16 cellular contexts compared by ENCODE assay signal in the genomic region with DNA sequence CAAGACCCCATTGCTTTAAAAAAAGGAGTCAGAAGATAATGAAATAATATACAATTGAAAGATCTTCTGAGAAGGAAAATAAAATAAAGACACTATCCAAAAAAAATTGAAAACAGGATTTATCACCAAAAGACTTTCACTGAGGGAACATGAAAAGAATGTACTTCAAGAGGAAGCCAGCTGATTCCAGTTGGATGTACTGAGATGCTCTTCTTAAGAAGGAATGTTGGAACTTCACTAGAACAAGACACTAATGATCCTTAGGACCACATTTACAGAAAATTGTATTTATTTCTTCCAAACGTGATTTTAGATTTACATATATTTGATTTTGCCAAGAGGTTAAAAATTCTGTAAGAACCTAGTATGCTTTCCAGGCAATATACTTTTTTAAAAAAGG.
DNase-seq lines count a peak whose midpoint lies in the region; ATAC-seq and TF ChIP-seq lines count a peak whose summit lies in the region.
"Had no signal": no experiment of that assay in that cellular context is flagged by ENCODE, and none has a peak within 500 bp of the region (broad histone marks: within the 10 kb centered on the region; RNA-seq: fewer than 3 reads in every experiment).

No MANE protein-coding gene starts in this region.

- intact Hi-C loops in PC-9 (cut with micrococcal nuclease; ENCODE audit: unreplicated experiment) = no loop called here
- intact Hi-C loops in CD14-positive monocyte (cut with micrococcal nuclease) = no loop called here
- intact Hi-C loops in naive thymus-derived CD4-positive, alpha-beta T cell (cut with micrococcal nuclease) = no loop called here

- H3K4me1 Mint-ChIP-seq in CD14-positive monocyte = no peaks in the 10 kb centered on the region
- no peaks in the 10 kb centered on the region for H3K4me1 Mint-ChIP-seq in naive thymus-derived CD4-positive, alpha-beta T cell

- H3K9me3 ChIP-seq in PC-9 (ENCODE audit: insufficient read depth, low read depth) = peaks cover 3% of the 10 kb centered on the region; the same call in 1 of the 2 replicates
- no peaks in the 10 kb centered on the region for H3K9me3 ChIP-seq in effector memory CD4-positive, alpha-beta T cell (ENCODE audit: control insufficient read depth, low read length)
- H3K9me3 ChIP-seq in naive thymus-derived CD4-positive, alpha-beta T cell (ENCODE audit: control insufficient read depth in 2 of 3, low read length in 3 of 3) = no peaks in the 10 kb centered on the region

- peak overlapping the region; percentile 52; the same call in 1 of the 2 replicates for H2AFZ ChIP-seq in PC-9

- H3K4me1 ChIP-seq in PC-9 (replicated peaks; ENCODE audit: insufficient read depth) = no peaks in the 10 kb centered on the region; the same call in 1 of the 2 replicates
- H3K4me1 ChIP-seq in effector memory CD4-positive, alpha-beta T cell (ENCODE audit: control insufficient read depth, insufficient read depth, low read length, poor library complexity, severe bottlenecking) = no peaks in the 10 kb centered on the region
- no peaks in the 10 kb centered on the region for H3K4me1 ChIP-seq in naive thymus-derived CD4-positive, alpha-beta T cell (ENCODE audit: control insufficient read depth in 2 of 2, insufficient read depth in 2 of 2, low read length in 2 of 2)

- POLR2A ChIA-PET in PC-9 (lab: Charles Lee; ENCODE audit: unreplicated experiment) = no interaction called here
- POLR2A ChIA-PET in naive thymus-derived CD4-positive, alpha-beta T cell (lab: Charles Lee) = no interaction called here

- H3K4me3 ChIP-seq in PC-9 = no peak overlapping the region
- H3K4me3 ChIP-seq in fibroblast of pulmonary artery (replicated peaks; ENCODE audit: low read depth, low read length) = no peak overlapping the region
- no peak overlapping the region for H3K4me3 ChIP-seq in effector memory CD4-positive, alpha-beta T cell (ENCODE audit: insufficient read depth, low read depth, low read length, poor library complexity, severe bottlenecking)
- no peak overlapping the region for H3K4me3 ChIP-seq in naive thymus-derived CD4-positive, alpha-beta T cell (ENCODE audit: low read length)

- TF ChIP-seq CTCF in PC-9 (conservative IDR thresholded peaks at IDR 0.05) = no peak
- no peak for TF ChIP-seq CTCF in fibroblast of pulmonary artery (IDR thresholded peaks at IDR 0.05; ENCODE audit: low read length, missing control alignments)
- no peak for TF ChIP-seq CTCF in CD14-positive monocyte (IDR thresholded peaks at IDR 0.05)

- no peaks in the 10 kb centered on the region for H3K79me2 ChIP-seq in PC-9 (ENCODE audit: low read depth)

- peaks cover 3% of the 10 kb centered on the region; the same call in 1 of the 2 replicates for H3K9me2 ChIP-seq in PC-9 (ENCODE audit: insufficient read depth)

- H4K20me1 ChIP-seq in PC-9 (ENCODE audit: insufficient read depth) = no peaks in the 10 kb centered on the region

- H3K36me3 ChIP-seq in PC-9 (ENCODE audit: low read depth) = no peaks in the 10 kb centered on the region
- H3K36me3 ChIP-seq in effector memory CD4-positive, alpha-beta T cell (ENCODE audit: control insufficient read depth, insufficient read depth, low read length) = no peaks in the 10 kb centered on the region
- H3K36me3 ChIP-seq in naive thymus-derived CD4-positive, alpha-beta T cell (ENCODE audit: control insufficient read depth in 2 of 3, insufficient read depth in 3 of 3, low read length in 3 of 3) = no peaks in the 10 kb centered on the region

- peak; percentile 54 for DNase-seq in NCI-H2171 treated with DMSO at 0.1 percent for 48 hours (lab: John Stamatoyannopoulos, UW)
- DNase-seq in NCI-H2171 (lab: John Stamatoyannopoulos, UW) = no peak
- no peak for DNase-seq in PC-9
- DNase-seq in fibroblast of pulmonary artery (ENCODE audit: low read depth) = peak; percentile 34
- DNase-seq in substantia nigra (lab: John Stamatoyannopoulos, UW) = no peak
- no peak for DNase-seq in CD14-positive monocyte (ENCODE audit: low spot score)
- no peak for DNase-seq in effector memory CD4-positive, alpha-beta T cell
- DNase-seq in naive thymus-derived CD4-positive, alpha-beta T cell = no peak
- DNase-seq: 8988T, DMS153, EL, KBM-7, NCI-H1105, NCI-H187 treated with DMSO at 0.1 percent for 48 hours, OCI-M1 had no signal

- H3K27me3 Mint-ChIP-seq in CD14-positive monocyte (ENCODE audit: low read depth in 3 of 3) = no peaks in the 10 kb centered on the region
- H3K27me3 Mint-ChIP-seq in naive thymus-derived CD4-positive, alpha-beta T cell = peaks cover 0 to 17% (median 14%) of the 10 kb centered on the region in 5 donors

- 0 out of 2 replicates have a peak, but pooled peaks cover 4% of the 10 kb centered on the region for H3F3A ChIP-seq in PC-9 (ENCODE audit: insufficient read depth, low read depth)

- no peak overlapping the region for H3K27ac ChIP-seq in PC-9
- peak overlapping the region; percentile 60 for H3K27ac ChIP-seq in substantia nigra (ENCODE audit: low read depth, low read length, poor library complexity, severe bottlenecking)
- no peak overlapping the region for H3K27ac ChIP-seq in effector memory CD4-positive, alpha-beta T cell (ENCODE audit: insufficient read depth, low read length, poor library complexity, severe bottlenecking)
- no peak overlapping the region for H3K27ac ChIP-seq in naive thymus-derived CD4-positive, alpha-beta T cell (ENCODE audit: low read depth, low read length)
- H3K27ac ChIP-seq: RWPE1 had no signal

- peaks cover 1 to 11% (median 5%) of the 10 kb centered on the region in 7 donors for H3K9me3 Mint-ChIP-seq in CD14-positive monocyte
- peaks cover 0 to 14% (median 7%) of the 10 kb centered on the region in 11 donors for H3K9me3 Mint-ChIP-seq in naive thymus-derived CD4-positive, alpha-beta T cell

- H3K36me3 Mint-ChIP-seq in CD14-positive monocyte = no peaks in the 10 kb centered on the region
- peaks cover 0 to 5% (median 4%) of the 10 kb centered on the region in 5 donors for H3K36me3 Mint-ChIP-seq in naive thymus-derived CD4-positive, alpha-beta T cell

- H3K27ac Mint-ChIP-seq in CD14-positive monocyte = no peak overlapping the region
- H3K27ac Mint-ChIP-seq in naive thymus-derived CD4-positive, alpha-beta T cell = no peak overlapping the region

- no peak for ATAC-seq in naive thymus-derived CD4-positive, alpha-beta T cell

- BruUV-seq in PC-9 (replicated peaks; lab: Mats Ljungman, UMichigan) = no TSS peak

- H3K4me2 ChIP-seq in PC-9 = no peak overlapping the region

- CTCF ChIA-PET in PC-9 (lab: Charles Lee) = no interaction called here
- CTCF ChIA-PET in naive thymus-derived CD4-positive, alpha-beta T cell (lab: Charles Lee) = no interaction called here

- H3K27me3 ChIP-seq in PC-9 (ENCODE audit: insufficient read depth, low read depth) = no peaks in the 10 kb centered on the region
- no peaks in the 10 kb centered on the region for H3K27me3 ChIP-seq in effector memory CD4-positive, alpha-beta T cell (replicated peaks; ENCODE audit: control insufficient read depth, insufficient read depth, low read length, poor library complexity, severe bottlenecking)
- H3K27me3 ChIP-seq in naive thymus-derived CD4-positive, alpha-beta T cell (ENCODE audit: control insufficient read depth in 2 of 2, insufficient read depth in 2 of 2, low read length in 2 of 2) = no peaks in the 10 kb centered on the region

- H3K4me3 Mint-ChIP-seq in CD14-positive monocyte = no peak overlapping the region
- H3K4me3 Mint-ChIP-seq in naive thymus-derived CD4-positive, alpha-beta T cell = no peak overlapping the region

Comparison
In these comparisons a context has a peak if more than half of its experiments do, and no peak if none do; other contexts are left out.
1. DNase-seq: peak in NCI-H2171 treated with DMSO at 0.1 percent for 48 hours (single experiment) and fibroblast of pulmonary artery (single experiment); none in NCI-H2171 (single experiment), PC-9 (0 of 2), substantia nigra (0 of 49), CD14-positive monocyte (single experiment), effector memory CD4-positive, alpha-beta T cell (0 of 3) and naive thymus-derived CD4-positive, alpha-beta T cell (0 of 9).